19 cellular contexts compared by ENCODE assay signal in genomic region chr5:67612961-67613360, GRCh38.
"Had no signal": no experiment of that assay in that cellular context is flagged by ENCODE, and none has a peak within 500 bp of the region (broad histone marks: within the 10 kb centered on the region; RNA-seq: fewer than 3 reads in every experiment).

No MANE protein-coding gene starts in this region.

- H3K4me3 Mint-ChIP-seq: T-cell; T-helper 1 cell treated with Interleukin-12 subunit alpha and Interleukin-12 subunit beta and Interleukin-4 antibody, amounts not matched to agents 30 μg/mL and 1 μg/mL, for 36 hours had no signal

- DNase-seq: Kasumi-1, KG1, MM.1S, NCI-H1092 treated with DMSO at 0.1 percent for 48 hours, NCI-H1436, NCI-H187, NCI-H2029, NCI-H2081 treated with DMSO at 0.1 percent for 48 hours, NCI-H226, NCI-H510A treated with DMSO at 0.1 percent for 48 hours, NCI-H526 treated with DMSO at 0.1 percent for 48 hours, NCI-H748 treated with DMSO at 0.1 percent for 48 hours, SHP77, SK-N-SH, SW 1271, T-cell had no signal

- H3K27ac ChIP-seq: HL-60, RWPE1 had no signal

- H3K9me3 Mint-ChIP-seq: T-cell; T-helper 1 cell treated with Interleukin-12 subunit alpha and Interleukin-12 subunit beta and Interleukin-4 antibody, amounts not matched to agents 30 μg/mL and 1 μg/mL, for 36 hours had no signal

- H3K9me3 ChIP-seq: SK-N-SH had no signal

- ATAC-seq: T-cell had no signal

- H3K27ac Mint-ChIP-seq: T-cell; T-helper 1 cell treated with Interleukin-12 subunit alpha and Interleukin-12 subunit beta and Interleukin-4 antibody, amounts not matched to agents 30 μg/mL and 1 μg/mL, for 36 hours had no signal
